In the genomic region with DNA sequence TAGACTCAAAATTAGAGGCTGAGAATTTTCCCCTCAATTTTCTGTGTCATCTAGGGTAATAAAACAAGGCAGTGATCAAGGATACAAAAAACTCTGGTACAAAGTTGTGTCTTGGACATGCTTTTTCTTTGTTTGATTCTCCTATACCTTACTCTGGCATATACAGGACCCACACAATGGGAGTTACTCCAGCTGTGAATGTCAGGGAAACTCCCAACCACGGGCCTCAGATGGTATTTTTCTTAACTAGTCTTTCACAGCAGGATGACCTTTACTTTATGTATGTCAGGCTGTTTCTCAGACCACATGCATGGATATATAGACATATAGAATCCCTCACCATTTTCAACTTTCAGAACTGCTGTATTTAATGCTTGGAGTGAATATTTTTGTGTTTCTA, we compare ENCODE assay signal across 38 cellular contexts. TPM values are rescaled to one million over a fixed set of nuclear protein-coding genes. Genes with fewer than 3 reads are reported as not detected.
"Had no signal": no experiment of that assay in that cellular context is flagged by ENCODE, and none has a peak within 500 bp of the region (broad histone marks: within the 10 kb centered on the region; RNA-seq: fewer than 3 reads in every experiment).

No MANE protein-coding gene starts in this region.

- H3K4me2 ChIP-seq: KMS-11, SK-N-SH had no signal

- H3K9me3 Mint-ChIP-seq: activated CD4-positive, alpha-beta memory T cell treated with anti-CD3 and anti-CD28 coated beads for 36 hours; activated naive CD8-positive, alpha-beta T cell treated with anti-CD3 and anti-CD28 coated beads, Interleukin-2, amount 10 ng/mL, durations not matched to agents 7 days and 5 days; activated T-cell treated with anti-CD3 and anti-CD28 coated beads, Interleukin-2, amount 50 U/mL, for 4 hours; activated T-helper 1 cell treated with anti-CD3 and anti-CD28 coated beads, Interleukin-12 subunit alpha, Interleukin-12 subunit beta, Interleukin-2, Interleukin-4 antibody, amounts not matched to agents 30 ng/mL and 10 ng/mL and 1 ng/mL, durations not matched to agents 14 hours and 24 hours and 36 hours; T-helper 1 cell treated with Interleukin-12 subunit alpha and Interleukin-12 subunit beta and Interleukin-4 antibody, amounts not matched to agents 30 μg/mL and 1 μg/mL, for 36 hours; T-helper 2 cell treated with Interferon-gamma antibody and Interleukin-4, amounts not matched to agents 5 μg/mL and 100 μg/mL, for 36 hours; WTC11 had no signal

- H3K4me1 Mint-ChIP-seq: activated naive CD8-positive, alpha-beta T cell treated with anti-CD3 and anti-CD28 coated beads, Interleukin-2, amount 10 ng/mL, durations not matched to agents 7 days and 5 days had no signal

- H3K4me3 Mint-ChIP-seq: activated CD4-positive, alpha-beta memory T cell treated with anti-CD3 and anti-CD28 coated beads for 36 hours; activated naive CD8-positive, alpha-beta T cell treated with anti-CD3 and anti-CD28 coated beads, Interleukin-2, amount 10 ng/mL, durations not matched to agents 7 days and 5 days; activated T-cell treated with anti-CD3 and anti-CD28 coated beads, Interleukin-2, amount 50 U/mL, for 4 hours; activated T-helper 1 cell treated with anti-CD3 and anti-CD28 coated beads, Interleukin-12 subunit alpha, Interleukin-12 subunit beta, Interleukin-2, Interleukin-4 antibody, amounts not matched to agents 30 ng/mL and 10 ng/mL and 1 ng/mL, durations not matched to agents 14 hours and 24 hours and 36 hours; T-helper 1 cell treated with Interleukin-12 subunit alpha and Interleukin-12 subunit beta and Interleukin-4 antibody, amounts not matched to agents 30 μg/mL and 1 μg/mL, for 36 hours; T-helper 2 cell treated with Interferon-gamma antibody and Interleukin-4, amounts not matched to agents 5 μg/mL and 100 μg/mL, for 36 hours; WTC11 had no signal

- H3K4me1 ChIP-seq: adrenal gland, body of pancreas, breast epithelium, Peyer's patch, SJSA1 had no signal

- H3K36me3 ChIP-seq: adrenal gland, breast epithelium, Peyer's patch, SJSA1 had no signal

- ATAC-seq: activated CD4-positive, CD25-positive, alpha-beta regulatory T cell treated with anti-CD3 and anti-CD28 coated beads, Interleukin-2, amount 50 U/mL, for 24 hours; activated T-cell treated with anti-CD3 and anti-CD28 coated beads, Interleukin-2, amount 50 U/mL, for 4 hours; body of pancreas; PC-3; WTC11 had no signal

- FAIRE-seq: astrocyte had no signal

- H3K27ac ChIP-seq: adrenal gland, body of pancreas, breast epithelium, KMS-11, Peyer's patch, SJSA1 had no signal

- H3K27me3 ChIP-seq: adrenal gland, body of pancreas, breast epithelium, Peyer's patch, SJSA1 had no signal

- H3K4me3 ChIP-seq: adrenal gland, body of pancreas, breast epithelium, Peyer's patch, SJSA1 had no signal

- H3K27ac Mint-ChIP-seq: activated CD4-positive, alpha-beta memory T cell treated with anti-CD3 and anti-CD28 coated beads for 36 hours; activated naive CD8-positive, alpha-beta T cell treated with anti-CD3 and anti-CD28 coated beads, Interleukin-2, amount 10 ng/mL, durations not matched to agents 7 days and 5 days; activated T-helper 1 cell treated with anti-CD3 and anti-CD28 coated beads, Interleukin-12 subunit alpha, Interleukin-12 subunit beta, Interleukin-2, Interleukin-4 antibody, amounts not matched to agents 30 ng/mL and 10 ng/mL and 1 ng/mL, durations not matched to agents 14 hours and 24 hours and 36 hours; T-helper 1 cell treated with Interleukin-12 subunit alpha and Interleukin-12 subunit beta and Interleukin-4 antibody, amounts not matched to agents 30 μg/mL and 1 μg/mL, for 36 hours; T-helper 2 cell treated with Interferon-gamma antibody and Interleukin-4, amounts not matched to agents 5 μg/mL and 100 μg/mL, for 36 hours; WTC11 had no signal

- H3K27me3 Mint-ChIP-seq: activated CD4-positive, alpha-beta memory T cell treated with anti-CD3 and anti-CD28 coated beads for 36 hours; activated naive CD8-positive, alpha-beta T cell treated with anti-CD3 and anti-CD28 coated beads, Interleukin-2, amount 10 ng/mL, durations not matched to agents 7 days and 5 days had no signal

- H3K9ac ChIP-seq: KMS-11, SK-N-SH had no signal

- DNase-seq: activated CD4-positive, alpha-beta memory T cell treated with anti-CD3 and anti-CD28 coated beads for 36 hours; activated CD4-positive, alpha-beta T cell treated with anti-CD3 and anti-CD28 coated beads for 4 hours; activated CD4-positive, alpha-beta T cell treated with anti-CD3 and anti-CD28 coated beads, Interleukin-2, amount 50 U/mL, for 1 hour; activated CD8-positive, alpha-beta memory T cell treated with anti-CD3 and anti-CD28 coated beads, Interleukin-2, amount 50 U/mL, for 4 hours; activated effector memory CD4-positive, alpha-beta T cell treated with Interleukin-2 at 50 U/mL for 16 hours; activated naive CD4-positive, alpha-beta T cell; activated naive CD4-positive, alpha-beta T cell treated with anti-CD3 and anti-CD28 coated beads, Interleukin-2, amount 50 U/mL, for 16 hours; activated naive CD8-positive, alpha-beta T cell treated with anti-CD3 and anti-CD28 coated beads, Interleukin-2, amount 10 ng/mL, durations not matched to agents 7 days and 5 days; activated T-cell treated with anti-CD3 and anti-CD28 coated beads for 4 hours; activated T-cell treated with anti-CD3 and anti-CD28 coated beads, Interleukin-2, amount 50 U/mL, for 4 hours; adrenal gland; body of pancreas; cerebellar nuclear complex; NCI-H1092 treated with DMSO at 0.1 percent for 48 hours; NCI-H146; NCI-H187; NCI-H2029 treated with DMSO at 0.1 percent for 48 hours; NCI-H2107; NCI-H2171; NCI-H510A; NCI-H748 treated with DMSO at 0.1 percent for 48 hours; NK-92 treated with Interleukin-12 subunit alpha and Interleukin-12 subunit beta, amount 100 ng/mL, for 24 hours; Peyer's patch; RPMI8226; SHP77 treated with DMSO at 0.1 percent for 48 hours; SK-N-SH had no signal

- H3K9me3 ChIP-seq: adrenal gland, body of pancreas, breast epithelium, Peyer's patch, SJSA1, SK-N-SH had no signal

RNA-seq across cellular contexts. Expression of a gene that starts 41.3 kb away (rescaled TPM):
- total RNA-seq: activated CD4-positive, alpha-beta memory T cell treated with anti-CD3 and anti-CD28 coated beads for 36 hours; activated naive CD8-positive, alpha-beta T cell treated with anti-CD3 and anti-CD28 coated beads, Interleukin-2, amount 10 ng/mL, durations not matched to agents 7 days and 5 days; activated T-cell treated with anti-CD3 and anti-CD28 coated beads, Interleukin-2, amount 50 U/mL, for 4 hours; activated T-helper 1 cell treated with anti-CD3 and anti-CD28 coated beads, Interleukin-12 subunit alpha, Interleukin-12 subunit beta, Interleukin-2, Interleukin-4 antibody, amounts not matched to agents 30 ng/mL and 10 ng/mL and 1 ng/mL, durations not matched to agents 14 hours and 24 hours and 36 hours; adrenal gland; astrocyte; body of pancreas; breast epithelium; LHCN-M2; M059J; PC-3; Peyer's patch; SJSA1; WTC11 had no signal
- polyA plus RNA-seq: adrenal gland, SK-N-SH had no signal
